ENCODE assay signal across 8 cellular contexts in the genomic region with DNA sequence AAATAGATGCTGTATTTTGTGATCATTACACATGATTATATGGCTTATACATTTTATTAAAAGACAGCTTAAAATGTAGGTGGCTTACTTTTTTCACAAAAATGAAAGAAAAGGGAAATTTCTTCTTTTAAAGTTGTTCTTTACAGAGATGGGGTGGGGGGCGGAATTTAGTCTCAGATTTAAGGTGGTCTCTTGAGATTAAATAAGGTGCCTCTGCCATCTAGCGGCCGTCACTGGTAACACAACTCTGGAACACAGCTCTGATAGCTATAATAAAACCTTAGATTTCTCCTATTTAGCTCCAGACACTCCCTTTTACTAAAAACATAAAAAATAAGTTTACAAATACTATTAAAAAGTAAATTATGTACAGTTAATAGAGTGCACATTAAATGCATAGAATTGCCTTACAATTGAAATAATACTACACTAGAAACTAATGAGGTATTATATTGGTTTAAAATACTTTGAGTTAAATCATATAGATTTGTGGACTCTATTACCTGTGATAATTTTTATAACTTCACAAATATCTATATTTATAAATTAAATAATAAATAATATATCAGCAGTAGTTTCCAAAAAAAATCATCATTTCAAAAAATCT.
A peak's percentile ranks its signal among the peaks of the same experiment; 100 is the strongest.
DNase-seq lines count a peak whose midpoint lies in the region; ATAC-seq, FAIRE-seq and TF ChIP-seq lines count a peak whose summit lies in the region.

No MANE protein-coding gene starts in this region.

- no peak overlapping the region for H2AFZ ChIP-seq in HepG2 (ENCODE audit: low read length)

- POLR2A ChIA-PET in HepG2 (lab: Yijun Ruan, JAX): no interaction called here

- FAIRE-seq in HepG2 (lab: Jason Lieb, UNC): no peak

- CTCF ChIA-PET in HepG2 (lab: Yijun Ruan, JAX; ENCODE audit: low intra/inter-chr PET ratio, low total read pairs): interaction anchor here (1.3 to 1.8 kb wide), 2 partner anchors 1412 to 1415 kb away, joined by 3 to 9 read pairs; no protein-coding TSS in a partner anchor

- TF ChIP-seq RAD21 in HepG2 (CRISPR knock-in tag; IDR thresholded peaks at IDR 0.05): no peak

- H3K27ac ChIP-seq in VCaP (no peak overlapping the region), HepG2 (ENCODE audit: extremely low read length, insufficient read depth, low read length) (no peak overlapping the region)

- peak; percentile 48 for ATAC-seq in GM18505 (IDR thresholded peaks at IDR 0.05; ENCODE audit: unreplicated experiment)
- 0 out of 3 replicates have a peak, but pooled peaks have one; percentile 33 for ATAC-seq in HepG2

- H3K4me2 ChIP-seq in HepG2 (ENCODE audit: low read depth, low read length): no peak overlapping the region

- H3K79me2 ChIP-seq in HepG2 (ENCODE audit: insufficient read depth, low read length): no peaks in the 10 kb centered on the region

- no peaks in the 10 kb centered on the region for H3K27me3 ChIP-seq in HepG2 (ENCODE audit: control insufficient read depth in 1 of 2, insufficient read depth in 2 of 2, low read length in 2 of 2)

- H3K9me3 ChIP-seq in HepG2 (ENCODE audit: low read length): no peaks in the 10 kb centered on the region

- BruUV-seq in HepG2 (replicated peaks; lab: Mats Ljungman, UMichigan): no TSS peak

- DNase-seq in AG10803 (ENCODE audit: low read depth) (peak; percentile 11), LNCaP clone FGC (ENCODE audit: low read depth) (no peak), cerebellar cortex (ENCODE audit: low spot score) (peak; percentile 68), HepG2 (ENCODE audit: low spot score) (peak; percentile 1), NCI-H187 treated with DMSO at 0.1 percent for 48 hours (lab: John Stamatoyannopoulos, UW) (no peak)
- peak; percentile 20 for DNase-seq in stimulated activated CD8-positive, alpha-beta memory T cell treated with anti-CD3 and anti-CD28 coated beads, Interleukin-15, amount 100 ng/mL, for 1 hour (ENCODE audit: low read depth)

- no peaks in the 10 kb centered on the region for H3K36me3 ChIP-seq in HepG2 (replicated peaks in 1 of 2; ENCODE audit: control insufficient read depth in 1 of 2, insufficient read depth in 2 of 2, low read length in 2 of 2)

- H4K20me1 ChIP-seq in HepG2 (ENCODE audit: insufficient read depth, low read length): no peaks in the 10 kb centered on the region

- TF ChIP-seq POLR2A in GM18505 (IDR thresholded peaks at IDR 0.05; ENCODE audit: borderline replicate concordance, extremely low read depth, insufficient read depth, insufficient read length): no peak
- TF ChIP-seq POLR2A in HepG2 (IDR thresholded peaks at IDR 0.05; ENCODE audit: insufficient read depth in 1 of 2, low read depth in 2 of 2, low read length in 2 of 2): no peak

- no peak overlapping the region for H3K9ac ChIP-seq in HepG2 (ENCODE audit: insufficient read depth, low read depth, low read length)

- TF ChIP-seq CTCF in AG10803 (conservative IDR thresholded peaks at IDR 0.05; ENCODE audit: low read length): peak; percentile 83
- TF ChIP-seq CTCF in LNCaP clone FGC (IDR thresholded peaks at IDR 0.05; ENCODE audit: control insufficient read depth, extremely low read depth, insufficient read depth): peak; percentile 79
- TF ChIP-seq CTCF in VCaP (conservative IDR thresholded peaks at IDR 0.05): peak; percentile 87
- peak; percentile 60 for TF ChIP-seq CTCF in HepG2 (CRISPR knock-in tag; IDR thresholded peaks at IDR 0.05)

- no peak for TF ChIP-seq EP300 in HepG2 (IDR thresholded peaks at IDR 0.05; ENCODE audit: low read depth in 2 of 2, low read length in 2 of 2)
- no peak for TF ChIP-seq EP300 in HepG2 (CRISPR knock-in tag; IDR thresholded peaks at IDR 0.05; ENCODE audit: borderline replicate concordance)

- H3K4me1 ChIP-seq in HepG2 (ENCODE audit: insufficient read depth, low read length): no peaks in the 10 kb centered on the region

- H3K4me3 ChIP-seq in AG10803 (ENCODE audit: low read length) (no peak overlapping the region), LNCaP clone FGC (ENCODE audit: low read depth, low read length) (no peak overlapping the region), HepG2 (replicated peaks in 1 of 3; ENCODE audit: insufficient read depth in 1 of 3, low read depth in 2 of 3, low read length in 3 of 3) (no peak overlapping the region)

- in situ Hi-C loops in HepG2 (cut with HindIII; ENCODE audit: extremely low pct_ligation_motif_present, low pct_unique_long_range_greater_than_20kb): loop anchor here (10.0 kb wide), 1 partner anchor 1417 kb away; no protein-coding TSS in a partner anchor

- intact Hi-C loops in HepG2 (cut with micrococcal nuclease; ENCODE audit: unreplicated experiment): loop anchor here (1.0 kb wide), 1 partner anchor 1409 kb away; no protein-coding TSS in a partner anchor

- WGBS in HepG2 (ENCODE audit: low lambda C conversion rate): 0% methylated on average over 3 of the region's 3 CpGs

TF ChIP-seq in HepG2, 621 proteins besides CTCF, POLR2A, EP300 and RAD21:
- TF ChIP-seq, protein P1, sequence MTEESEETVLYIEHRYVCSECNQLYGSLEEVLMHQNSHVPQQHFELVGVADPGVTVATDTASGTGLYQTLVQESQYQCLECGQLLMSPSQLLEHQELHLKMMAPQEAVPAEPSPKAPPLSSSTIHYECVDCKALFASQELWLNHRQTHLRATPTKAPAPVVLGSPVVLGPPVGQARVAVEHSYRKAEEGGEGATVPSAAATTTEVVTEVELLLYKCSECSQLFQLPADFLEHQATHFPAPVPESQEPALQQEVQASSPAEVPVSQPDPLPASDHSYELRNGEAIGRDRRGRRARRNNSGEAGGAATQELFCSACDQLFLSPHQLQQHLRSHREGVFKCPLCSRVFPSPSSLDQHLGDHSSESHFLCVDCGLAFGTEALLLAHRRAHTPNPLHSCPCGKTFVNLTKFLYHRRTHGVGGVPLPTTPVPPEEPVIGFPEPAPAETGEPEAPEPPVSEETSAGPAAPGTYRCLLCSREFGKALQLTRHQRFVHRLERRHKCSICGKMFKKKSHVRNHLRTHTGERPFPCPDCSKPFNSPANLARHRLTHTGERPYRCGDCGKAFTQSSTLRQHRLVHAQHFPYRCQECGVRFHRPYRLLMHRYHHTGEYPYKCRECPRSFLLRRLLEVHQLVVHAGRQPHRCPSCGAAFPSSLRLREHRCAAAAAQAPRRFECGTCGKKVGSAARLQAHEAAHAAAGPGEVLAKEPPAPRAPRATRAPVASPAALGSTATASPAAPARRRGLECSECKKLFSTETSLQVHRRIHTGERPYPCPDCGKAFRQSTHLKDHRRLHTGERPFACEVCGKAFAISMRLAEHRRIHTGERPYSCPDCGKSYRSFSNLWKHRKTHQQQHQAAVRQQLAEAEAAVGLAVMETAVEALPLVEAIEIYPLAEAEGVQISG (CRISPR knock-in tag; IDR thresholded peaks at IDR 0.05): no peak
- TF ChIP-seq ZMYM4 (CRISPR knock-in tag; IDR thresholded peaks at IDR 0.05) (no peak), SMC3 (IDR thresholded peaks at IDR 0.05; ENCODE audit: low read length) (peak; percentile 38; the same call in 1 of the 2 replicates), STAG1 (CRISPR knock-in tag; IDR thresholded peaks at IDR 0.05) (peak; percentile 66), ZFY (CRISPR knock-in tag; IDR thresholded peaks at IDR 0.05) (no peak), REL (CRISPR knock-in tag; conservative IDR thresholded peaks at IDR 0.05) (no peak)
- TF ChIP-seq, protein P2, sequence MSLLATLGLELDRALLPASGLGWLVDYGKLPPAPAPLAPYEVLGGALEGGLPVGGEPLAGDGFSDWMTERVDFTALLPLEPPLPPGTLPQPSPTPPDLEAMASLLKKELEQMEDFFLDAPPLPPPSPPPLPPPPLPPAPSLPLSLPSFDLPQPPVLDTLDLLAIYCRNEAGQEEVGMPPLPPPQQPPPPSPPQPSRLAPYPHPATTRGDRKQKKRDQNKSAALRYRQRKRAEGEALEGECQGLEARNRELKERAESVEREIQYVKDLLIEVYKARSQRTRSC (CRISPR knock-in tag; IDR thresholded peaks at IDR 0.05; ENCODE audit: low read depth): no peak

Comparison
In these comparisons a context has a peak if more than half of its experiments do, and no peak if none do; other contexts are left out.
1. DNase-seq: peak in AG10803 (single experiment), cerebellar cortex (single experiment), HepG2 (single experiment) and stimulated activated CD8-positive, alpha-beta memory T cell treated with anti-CD3 and anti-CD28 coated beads, Interleukin-15, amount 100 ng/mL, for 1 hour (single experiment); none in LNCaP clone FGC (single experiment) and NCI-H187 treated with DMSO at 0.1 percent for 48 hours (single experiment).
2. Peak in every context shown above with its lines, with median percentiles within 50 percentile points of each other: CTCF ChIP-seq.